ENCODE assay signal across 11 cellular contexts in genomic region chr1:97489834-97490233, GRCh38.
DNase-seq lines count a peak whose midpoint lies in the region; ATAC-seq lines count a peak whose summit lies in the region.
"Had no signal": no experiment of that assay in that cellular context is flagged by ENCODE, and none has a peak within 500 bp of the region (broad histone marks: within the 10 kb centered on the region; RNA-seq: fewer than 3 reads in every experiment).

No MANE protein-coding gene starts in this region.

- ATAC-seq in HG02981 (IDR thresholded peaks at IDR 0.05; ENCODE audit: unreplicated experiment) (peak; percentile 62), GM21723 (IDR thresholded peaks at IDR 0.05; ENCODE audit: unreplicated experiment) (no peak)
- ATAC-seq: naive thymus-derived CD4-positive, alpha-beta T cell had no signal

- DNase-seq in ELR (ENCODE audit: low read depth) (peak; percentile 68), RPMI7951 (ENCODE audit: low read depth) (peak; percentile 10), glomerular endothelial cell (ENCODE audit: extremely low read depth, low read depth, low spot score) (peak; percentile 34), Kasumi-1 (lab: John Stamatoyannopoulos, UW) (no peak), NCI-H526 treated with DMSO at 0.1 percent for 48 hours (lab: John Stamatoyannopoulos, UW) (no peak), DMS153 (lab: John Stamatoyannopoulos, UW) (no peak)
- DNase-seq: activated B cell treated with CpG ODN at 0.5 μM for 24 hours; naive thymus-derived CD4-positive, alpha-beta T cell; NCI-H2081 treated with DMSO at 0.1 percent for 48 hours had no signal

Comparison
In these comparisons a context has a peak if more than half of its experiments do, and no peak if none do; other contexts are left out.
1. DNase-seq: peak in ELR (single experiment), RPMI7951 (single experiment) and glomerular endothelial cell (single experiment); none in Kasumi-1 (0 of 2), NCI-H526 treated with DMSO at 0.1 percent for 48 hours (single experiment) and DMS153 (single experiment).